In genomic region chr22:23498811-23499798, GRCh38 we compare ENCODE assay signal across 1 cellular context.
A peak's percentile ranks its signal among the peaks of the same experiment; 100 is the strongest.
TF ChIP-seq lines count a peak whose summit lies in the region.

No MANE protein-coding gene starts in this region.

TF ChIP-seq in H1, 55 proteins besides CTCF, POLR2A, EP300 and RAD21:
- TF ChIP-seq TEAD4 (IDR thresholded peaks at IDR 0.05; ENCODE audit: low read depth, low read length), result peak; percentile 55; the same call in 1 of the 2 replicates
- no peak for TF ChIP-seq TBP (IDR thresholded peaks at IDR 0.05; ENCODE audit: low read depth, low read length)
